ENCODE assay signal across 8 cellular contexts in the genomic region with DNA sequence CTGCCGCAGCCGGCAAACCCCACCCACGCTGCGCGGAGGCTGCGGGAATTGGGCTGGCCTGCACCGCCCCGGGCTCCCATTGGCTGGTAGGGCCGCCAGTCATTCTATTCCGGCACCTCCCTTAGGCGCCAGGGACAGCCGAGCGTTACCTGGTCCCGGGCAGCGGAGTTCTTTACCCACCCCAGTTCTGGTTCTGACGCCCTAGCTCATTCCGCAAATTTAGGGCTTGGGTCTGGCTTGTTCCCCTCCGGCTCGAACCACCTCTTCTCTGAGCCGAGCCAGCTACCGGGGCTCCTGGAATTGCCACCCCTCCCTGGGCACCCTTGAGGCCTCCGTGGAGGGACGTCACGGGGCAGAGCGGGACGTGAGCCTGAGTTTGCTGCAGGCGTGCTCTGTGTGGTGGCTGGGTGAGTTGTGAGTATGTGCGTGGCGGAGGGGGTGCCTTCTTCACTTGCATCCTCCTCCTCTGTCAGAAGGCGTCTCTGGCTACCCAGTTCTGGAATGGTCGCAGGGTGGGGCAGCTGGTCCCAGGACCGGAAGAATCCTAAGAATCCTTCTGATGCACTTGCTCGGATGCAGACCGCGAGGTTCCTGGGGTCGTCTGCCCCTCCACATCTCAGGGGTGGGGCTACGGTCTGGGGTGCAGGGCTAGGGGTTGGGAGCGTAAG. TPM values are rescaled to one million over a fixed set of nuclear protein-coding genes. Genes with fewer than 3 reads are reported as not detected.
DNase-seq lines count a peak whose midpoint lies in the region; ATAC-seq and TF ChIP-seq lines count a peak whose summit lies in the region.

A gene (minus strand): TSS at position 2 of the 668 bp plus-strand sequence. CDS start 910 bp downstream, outside the sequence.
A gene with protein sequence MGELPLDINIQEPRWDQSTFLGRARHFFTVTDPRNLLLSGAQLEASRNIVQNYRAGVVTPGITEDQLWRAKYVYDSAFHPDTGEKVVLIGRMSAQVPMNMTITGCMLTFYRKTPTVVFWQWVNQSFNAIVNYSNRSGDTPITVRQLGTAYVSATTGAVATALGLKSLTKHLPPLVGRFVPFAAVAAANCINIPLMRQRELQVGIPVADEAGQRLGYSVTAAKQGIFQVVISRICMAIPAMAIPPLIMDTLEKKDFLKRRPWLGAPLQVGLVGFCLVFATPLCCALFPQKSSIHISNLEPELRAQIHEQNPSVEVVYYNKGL (plus strand): TSS at position 107 of the 668 bp plus-strand sequence. CDS start 3,461 bp downstream, outside the sequence.

- no peaks in the 10 kb centered on the region for H3K27me3 ChIP-seq in kidney epithelial cell (ENCODE audit: control insufficient read depth, insufficient read depth, low read length)

- no peaks in the 10 kb centered on the region for H3K36me3 ChIP-seq in kidney epithelial cell (ENCODE audit: control insufficient read depth, insufficient read depth, low read length)

- TF ChIP-seq CTCF in AG04449 (IDR thresholded peaks at IDR 0.05; ENCODE audit: insufficient read depth, low read length, missing control alignments): no peak
- TF ChIP-seq CTCF in kidney epithelial cell (IDR thresholded peaks at IDR 0.05; ENCODE audit: insufficient read depth, low read length, poor library complexity, severe bottlenecking): no peak

- ATAC-seq in GM18907 (IDR thresholded peaks at IDR 0.05; ENCODE audit: unreplicated experiment) (peak; percentile 89), HG03159 (IDR thresholded peaks at IDR 0.05; ENCODE audit: unreplicated experiment) (peak; percentile 92)

- H3K4me3 ChIP-seq in AG04449 (ENCODE audit: low read depth, low read length) (peak within 1 kb of the TSS; percentile 86), kidney epithelial cell (ENCODE audit: low read depth, low read length) (peak within 1 kb of the TSS; percentile 71)

- POLR2A ChIA-PET in AG04449 (lab: Yijun Ruan, JAX): interaction anchor here (1.1 to 2.3 kb wide), 5 partner anchors 10 to 33 kb away, joined by 3 to 18 read pairs (median 4); a partner anchor contains a TSS

- DNase-seq in AG04449 (ENCODE audit: low read depth, low spot score) (no peak), NCI-H345 (lab: John Stamatoyannopoulos, UW) (peak; percentile 85), cerebellar cortex (ENCODE audit: low spot score) (peak; percentile 96), kidney epithelial cell (ENCODE audit: low read depth) (no peak)
- DNase-seq in activated CD4-positive, alpha-beta T cell treated with anti-CD3 and anti-CD28 coated beads for 1 hour: peak; percentile 95
- DNase-seq in stimulated activated CD4-positive, alpha-beta T cell treated with anti-CD3 and anti-CD28 coated beads, Interleukin-15, amount 100 ng/mL, for 24 hours: peak; percentile 99

- CTCF ChIA-PET in AG04449 (lab: Yijun Ruan, JAX): interaction anchor here (1.3 to 35.4 kb wide), 5 partner anchors 14 to 37 kb away, joined by 3 to 1481 read pairs (median 242); a partner anchor contains a TSS

RNA-seq across cellular contexts. Expression of the first gene that starts in this region (rescaled TPM):
- 1.2 and 3.5 TPM in 2 replicates for total RNA-seq in kidney epithelial cell

RNA-seq across cellular contexts. Expression of the second gene that starts in this region (rescaled TPM):
- total RNA-seq in kidney epithelial cell: 59.4 and 77.4 TPM in 2 replicates

Comparison
In these comparisons a context has a peak if more than half of its experiments do, and no peak if none do; other contexts are left out.
1. DNase-seq: peak in NCI-H345 (single experiment), activated CD4-positive, alpha-beta T cell treated with anti-CD3 and anti-CD28 coated beads for 1 hour (single experiment), cerebellar cortex (single experiment) and stimulated activated CD4-positive, alpha-beta T cell treated with anti-CD3 and anti-CD28 coated beads, Interleukin-15, amount 100 ng/mL, for 24 hours (single experiment); none in AG04449 (single experiment) and kidney epithelial cell (single experiment).